Comparison of ENCODE assay signal across 8 cellular contexts in genomic region chr1:26787706-26788514, GRCh38. TPM values are rescaled to one million over a fixed set of nuclear protein-coding genes. Genes with fewer than 3 reads are reported as not detected.
DNase-seq lines count a peak whose midpoint lies in the region; ATAC-seq and TF ChIP-seq lines count a peak whose summit lies in the region.

TSS of gene PIGV (plus strand) at chr1:26787950. CDS start at chr1:26790816, 2,866 bp downstream.

- H3K27ac Mint-ChIP-seq in chondrocyte (ENCODE audit: unreplicated experiment) = peak within 1 kb of the TSS; percentile 100

- intact Hi-C loops in left colon (cut with DNase I, micrococcal nuclease) = loop anchor here in 1 of 2 donors (5.0 kb wide), 2 partner anchors 96 to 186 kb away; no protein-coding TSS in a partner anchor

- peak; percentile 97 for DNase-seq in AG20443 (ENCODE audit: low spot score)
- DNase-seq in NCI-H510A (lab: John Stamatoyannopoulos, UW) = peak; percentile 83
- DNase-seq in activated CD4-positive, alpha-beta T cell treated with anti-CD3 and anti-CD28 coated beads for 24 hours (ENCODE audit: low read depth in 2 of 2) = peak; percentile 78 to 80
- DNase-seq in chondrocyte (ENCODE audit: low spot score) = peak; percentile 96
- DNase-seq in left colon = peak; percentile 86 to 92
- peak; percentile 88 for DNase-seq in stimulated activated CD4-positive, alpha-beta T cell treated with anti-CD3 and anti-CD28 coated beads, Interleukin-1b, Interleukin-23, amount 100 ng/mL, for 48 hours

- H3K4me1 Mint-ChIP-seq in chondrocyte (ENCODE audit: low read depth) = peaks cover 60% of the 10 kb centered on the region

- ATAC-seq in GM19035 (IDR thresholded peaks at IDR 0.05; ENCODE audit: unreplicated experiment) = peak; percentile 72
- ATAC-seq in HG03342 (IDR thresholded peaks at IDR 0.05; ENCODE audit: unreplicated experiment) = peak; percentile 58
- peak; percentile 81 for ATAC-seq in left colon

- H3K36me3 Mint-ChIP-seq in chondrocyte (ENCODE audit: low read depth) = peaks cover under 1% of the 10 kb centered on the region

- TF ChIP-seq CTCF in chondrocyte (IDR thresholded peaks at IDR 0.05) = peak; percentile 20

- H3K9me3 Mint-ChIP-seq in chondrocyte (ENCODE audit: low read depth) = no peaks in the 10 kb centered on the region

- H3K4me3 Mint-ChIP-seq in chondrocyte (ENCODE audit: unreplicated experiment) = peak within 1 kb of the TSS; percentile 91

- no peaks in the 10 kb centered on the region for H3K27me3 Mint-ChIP-seq in chondrocyte (ENCODE audit: low read depth)

RNA-seq across cellular contexts. Expression of gene PIGV, which starts in this region (rescaled TPM):
- total RNA-seq in chondrocyte = 11.2 to 15.8 TPM (median 12.4 TPM) in 3 replicates
- 10 to 100 TPM; 17.1 to 18.6 TPM for total RNA-seq in left colon

Comparison
In these comparisons a context has a peak if more than half of its experiments do, and no peak if none do; other contexts are left out.
1. Peak in every context shown above with its lines: DNase-seq and ATAC-seq.